34 cellular contexts compared by ENCODE assay signal in genomic region chr2:200829258-200829655, GRCh38. TPM values are rescaled to one million over a fixed set of nuclear protein-coding genes. Genes with fewer than 3 reads are reported as not detected.
A peak's percentile ranks its signal among the peaks of the same experiment; 100 is the strongest.
DNase-seq lines count a peak whose midpoint lies in the region; ATAC-seq, FAIRE-seq and TF ChIP-seq lines count a peak whose summit lies in the region.
"Had no signal": no experiment of that assay in that cellular context is flagged by ENCODE, and none has a peak within 500 bp of the region (broad histone marks: within the 10 kb centered on the region; RNA-seq: fewer than 3 reads in every experiment).

No MANE protein-coding gene starts in this region.

- H3K9ac ChIP-seq in HepG2 (ENCODE audit: insufficient read depth, low read depth, low read length) (no peak overlapping the region), Karpas-422 (ENCODE audit: low read length) (no peak overlapping the region)

- H3K36me3 ChIP-seq in HepG2 (replicated peaks in 1 of 2; ENCODE audit: control insufficient read depth in 1 of 2, insufficient read depth in 2 of 2, low read length in 2 of 2): no peaks in the 10 kb centered on the region
- H3K36me3 ChIP-seq in right lobe of liver: peaks cover 0 to 4% (median under 1%) of the 10 kb centered on the region in 4 donors
- no peaks in the 10 kb centered on the region for H3K36me3 ChIP-seq in Karpas-422 (ENCODE audit: insufficient read depth, low read length)
- peaks cover 0 to 11% (median 6%) of the 10 kb centered on the region in 4 donors for H3K36me3 ChIP-seq in esophagus muscularis mucosa
- H3K36me3 ChIP-seq in pancreas: no peaks in the 10 kb centered on the region
- H3K36me3 ChIP-seq: cardiac muscle cell, colonic mucosa, ovary had no signal

- TF ChIP-seq CTCF in HepG2 (CRISPR knock-in tag; IDR thresholded peaks at IDR 0.05): no peak
- no peak for TF ChIP-seq CTCF in right lobe of liver (IDR thresholded peaks at IDR 0.05)
- TF ChIP-seq CTCF in esophagus muscularis mucosa (IDR thresholded peaks at IDR 0.05): no peak
- no peak for TF ChIP-seq CTCF in pancreas (IDR thresholded peaks at IDR 0.05)

- no peaks in the 10 kb centered on the region for H3K9me2 ChIP-seq in Karpas-422 (replicated peaks; ENCODE audit: insufficient read depth, low read length)

- no TSS peak for BruUV-seq in HepG2 (replicated peaks; lab: Mats Ljungman, UMichigan)

- H2AFZ ChIP-seq in HepG2 (ENCODE audit: low read length): no peak overlapping the region
- no peak overlapping the region for H2AFZ ChIP-seq in Karpas-422 (ENCODE audit: low read length)

- TF ChIP-seq POLR2A in HepG2 (IDR thresholded peaks at IDR 0.05; ENCODE audit: insufficient read depth in 1 of 2, low read depth in 2 of 2, low read length in 2 of 2) (no peak), right lobe of liver (IDR thresholded peaks at IDR 0.05) (no peak), esophagus muscularis mucosa (IDR thresholded peaks at IDR 0.05; ENCODE audit: low read depth) (no peak)

- H3K9me3 ChIP-seq in HepG2 (ENCODE audit: low read length) (no peaks in the 10 kb centered on the region), right lobe of liver (no peaks in the 10 kb centered on the region), Karpas-422 (ENCODE audit: low read length) (no peaks in the 10 kb centered on the region), esophagus muscularis mucosa (no peaks in the 10 kb centered on the region), pancreas (no peaks in the 10 kb centered on the region)
- H3K9me3 ChIP-seq: BE2C, colonic mucosa, ovary, stomach had no signal

- WGBS in HepG2 (ENCODE audit: low lambda C conversion rate): 95% methylated on average over 2 of the region's 2 CpGs
- WGBS in right lobe of liver (ENCODE audit: insufficient coverage, low coverage, low lambda C conversion rate, missing lambda C conversion rate): 92% methylated on average over 2 of the region's 2 CpGs
- 90% methylated on average over 2 of the region's 2 CpGs for WGBS in esophagus muscularis mucosa
- WGBS in pancreas, 2 donors: 92 to 96% methylated on average over 2 of the region's 2 CpGs

- FAIRE-seq in HepG2 (lab: Jason Lieb, UNC): no peak
- FAIRE-seq in pancreas (lab: Jason Lieb, UNC): no peak
- FAIRE-seq: astrocyte, K562, RCC 7860, urothelium cell line had no signal

- H4K20me1 ChIP-seq in HepG2 (ENCODE audit: insufficient read depth, low read length) (no peaks in the 10 kb centered on the region), Karpas-422 (ENCODE audit: insufficient read depth, low read depth, low read length) (no peaks in the 10 kb centered on the region)

- H3K27me3 ChIP-seq in HepG2 (ENCODE audit: control insufficient read depth in 1 of 2, insufficient read depth in 2 of 2, low read length in 2 of 2) (no peaks in the 10 kb centered on the region), right lobe of liver (no peaks in the 10 kb centered on the region), Karpas-422 (ENCODE audit: low read length) (no peaks in the 10 kb centered on the region), esophagus muscularis mucosa (no peaks in the 10 kb centered on the region), pancreas (no peaks in the 10 kb centered on the region)
- H3K27me3 ChIP-seq: BE2C, cardiac muscle cell, colonic mucosa, ovary, stomach had no signal

- no peak overlapping the region for H3K4me2 ChIP-seq in HepG2 (ENCODE audit: low read depth, low read length)
- no peak overlapping the region for H3K4me2 ChIP-seq in Karpas-422 (ENCODE audit: low read depth, low read length, poor library complexity, severe bottlenecking)

- DNase-seq in HepG2 (ENCODE audit: low spot score): no peak
- DNase-seq in right lobe of liver: no peak
- peak; percentile 17 for DNase-seq in Karpas-422
- peak; percentile 12 for DNase-seq in esophagus muscularis mucosa (ENCODE audit: extremely low spot score)
- DNase-seq in pancreas: no peak
- DNase-seq in COLO668 (lab: John Stamatoyannopoulos, UW; ENCODE audit: unreplicated experiment): no peak
- no peak for DNase-seq in NOMO-1 (lab: John Stamatoyannopoulos, UW; ENCODE audit: unreplicated experiment in 2 of 2)
- DNase-seq: ACHN; activated CD4-positive, alpha-beta T cell treated with anti-CD3 and anti-CD28 coated beads for 4 hours; activated gamma-delta T cell treated with Interleukin-2 at 50 U/mL for 16 hours; activated naive CD8-positive, alpha-beta T cell treated with anti-CD3 and anti-CD28 coated beads, Interleukin-2, amount 50 U/mL, for 24 hours; BE2C; CD8-positive, alpha-beta memory T cell; effector CD4-positive, alpha-beta T cell; hypothalamus; NCI-H1105 treated with DMSO at 0.1 percent for 48 hours; NCI-H2081 treated with DMSO at 0.1 percent for 48 hours; NCI-H226; NCI-H526 treated with DMSO at 0.1 percent for 48 hours; ovary; retina; SIG-M5; stomach; SW 1271; T1000 had no signal

- H3K27ac ChIP-seq in HepG2 (ENCODE audit: extremely low read length, insufficient read depth, low read length) (no peak overlapping the region), right lobe of liver (no peak overlapping the region), Karpas-422 (ENCODE audit: low read length) (no peak overlapping the region), esophagus muscularis mucosa (replicated peaks in 1 of 4) (no peak overlapping the region), pancreas (no peak overlapping the region)
- H3K27ac ChIP-seq: cardiac muscle cell, colonic mucosa, epithelial cell of prostate, skin epidermis, stomach, VCaP had no signal

- in situ Hi-C loops in HepG2 (cut with HindIII; ENCODE audit: extremely low pct_ligation_motif_present, low pct_unique_long_range_greater_than_20kb): no loop called here

- H3K4me1 ChIP-seq in HepG2 (ENCODE audit: insufficient read depth, low read length) (no peaks in the 10 kb centered on the region), right lobe of liver (no peaks in the 10 kb centered on the region), Karpas-422 (ENCODE audit: low read length) (no peaks in the 10 kb centered on the region), esophagus muscularis mucosa (peaks cover 0 to 11% (median 3%) of the 10 kb centered on the region in 4 donors), pancreas (no peaks in the 10 kb centered on the region)
- H3K4me1 ChIP-seq: colonic mucosa had no signal

- H3K79me2 ChIP-seq in HepG2 (ENCODE audit: insufficient read depth, low read length): no peaks in the 10 kb centered on the region
- no peaks in the 10 kb centered on the region for H3K79me2 ChIP-seq in Karpas-422 (ENCODE audit: low read length)

- TF ChIP-seq EP300 in HepG2 (IDR thresholded peaks at IDR 0.05; ENCODE audit: low read depth in 2 of 2, low read length in 2 of 2): no peak
- no peak for TF ChIP-seq EP300 in HepG2 (CRISPR knock-in tag; IDR thresholded peaks at IDR 0.05; ENCODE audit: borderline replicate concordance)
- TF ChIP-seq EP300 in esophagus muscularis mucosa (IDR thresholded peaks at IDR 0.05): no peak

- intact Hi-C loops in HepG2 (cut with micrococcal nuclease; ENCODE audit: unreplicated experiment) (loop anchor here (5.0 kb wide), 1 partner anchor 33 kb away; the partner anchor contains the start of gene CLK1), right lobe of liver (cut with DNase I) (no loop called here), esophagus muscularis mucosa (cut with DNase I) (no loop called here), pancreas (cut with DNase I) (no loop called here)

- H3K4me3 ChIP-seq in HepG2 (replicated peaks in 1 of 3; ENCODE audit: insufficient read depth in 1 of 3, low read depth in 2 of 3, low read length in 3 of 3) (no peak overlapping the region), right lobe of liver (no peak overlapping the region), Karpas-422 (ENCODE audit: low read length) (no peak overlapping the region), esophagus muscularis mucosa (no peak overlapping the region), pancreas (no peak overlapping the region)
- H3K4me3 ChIP-seq: cardiac muscle cell, colonic mucosa, K562, ovary, skin epidermis, stomach had no signal

- POLR2A ChIA-PET in HepG2 (lab: Yijun Ruan, JAX): interaction anchor here (1.9 to 4.3 kb wide), 3 partner anchors 11 to 35 kb away, joined by 4 to 15 read pairs (median 14); partner anchors contain the start of gene CLK1

- ATAC-seq in HepG2: peak; percentile 8
- ATAC-seq in right lobe of liver: no peak
- no peak for ATAC-seq in pancreas
- ATAC-seq: activated naive CD8-positive, alpha-beta T cell treated with anti-CD3 and anti-CD28 coated beads, Interleukin-2, amount 50 U/mL, for 24 hours; K562 had no signal

- CTCF ChIA-PET in HepG2 (lab: Yijun Ruan, JAX; ENCODE audit: low intra/inter-chr PET ratio, low total read pairs): no interaction called here

- TF ChIP-seq RAD21 in HepG2 (CRISPR knock-in tag; IDR thresholded peaks at IDR 0.05): no peak

RNA-seq across cellular contexts. Expression of gene BZW1, which starts 17.5 kb away (rescaled TPM):
- total RNA-seq in HepG2 (2016; rRNA removed; fragmentation: Illumina TruSeq; extraction: Trizol): 384 and 709 TPM in 2 replicates
- total RNA-seq in HepG2 (2016; cell fraction: cytosol; rRNA removed; fragmentation: Illumina TruSeq; extraction: Trizol; ENCODE audit: low read depth): 49.4 and 52.0 TPM in 2 replicates
- 384 and 712 TPM in 2 replicates for total RNA-seq in HepG2 (2016; cell fraction: insoluble cytoplasmic fraction; rRNA removed; fragmentation: Illumina TruSeq; extraction: Trizol)
- total RNA-seq in HepG2 (2016; cell fraction: membrane; rRNA removed; fragmentation: Illumina TruSeq; extraction: Trizol): 128 and 149 TPM in 2 replicates
- 204 and 212 TPM in 2 replicates for total RNA-seq in HepG2 (2016; cell fraction: nucleus; rRNA removed; fragmentation: Illumina TruSeq; extraction: Trizol)
- 102 and 106 TPM in 2 replicates for polyA plus RNA-seq in HepG2 (2011; rRNA removed)
- polyA plus RNA-seq in HepG2 (2011; cell fraction: cytosol; rRNA removed): 66.0 and 86.9 TPM in 2 replicates
- 34.9 and 38.3 TPM in 2 replicates for polyA plus RNA-seq in HepG2 (2011; cell fraction: nucleus; rRNA removed)
- polyA plus RNA-seq in HepG2 (2012): 149 and 200 TPM in 2 replicates
- polyA plus RNA-seq in HepG2 (2016; cell fraction: cytosol; fragmentation: Illumina TruSeq; extraction: Trizol; ENCODE audit: low read depth): 39.8 and 47.1 TPM in 2 replicates
- polyA plus RNA-seq in HepG2 (2016; cell fraction: insoluble cytoplasmic fraction; fragmentation: Illumina TruSeq; extraction: Trizol; ENCODE audit: low read depth): 442 and 506 TPM in 2 replicates
- polyA plus RNA-seq in HepG2 (2016; cell fraction: membrane; fragmentation: Illumina TruSeq; extraction: Trizol; ENCODE audit: low read depth): 90.4 and 101 TPM in 2 replicates
- 131 and 143 TPM in 2 replicates for polyA plus RNA-seq in HepG2 (2016; cell fraction: nucleus; fragmentation: Illumina TruSeq; extraction: Trizol; ENCODE audit: insufficient read depth, low read depth)
- 198 and 668 TPM in 2 replicates for polyA minus RNA-seq in HepG2 (2011; rRNA and poly(A)+ RNA removed; ENCODE audit: low replicate concordance)
- polyA minus RNA-seq in HepG2 (2011; cell fraction: cytosol; rRNA and poly(A)+ RNA removed): 190 and 223 TPM in 2 replicates
- 207 and 220 TPM in 2 replicates for polyA minus RNA-seq in HepG2 (2011; cell fraction: nucleus; rRNA and poly(A)+ RNA removed)
- total RNA-seq in right lobe of liver: 100 to 1,000 TPM; 176 to 239 (median 210) TPM
- total RNA-seq in Karpas-422 (2014; rRNA removed; shearing (Covaris generic); ENCODE audit: low replicate concordance): 202 and 260 TPM in 2 replicates
- 100 to 1,000 TPM; 262 to 444 (median 376) TPM for total RNA-seq in esophagus muscularis mucosa
- total RNA-seq in pancreas: 10 to 100 TPM; 35.6 to 85.7 (median 60.1) TPM
- 10 to 100 TPM in 1 of 2 donors, 1 to 10 TPM in 1; 9.7 to 33.3 TPM for polyA plus RNA-seq in pancreas

RNA-seq across cellular contexts. Expression of gene CLK1, which starts 35.2 kb away (rescaled TPM):
- total RNA-seq in HepG2 (2016; rRNA removed; fragmentation: Illumina TruSeq; extraction: Trizol) (35.2 and 66.6 TPM in 2 replicates), right lobe of liver (10 to 100 TPM; 29.9 to 81.5 (median 36.7) TPM), esophagus muscularis mucosa (100 to 1,000 TPM in 3 of 4 donors, 10 to 100 TPM in 1; 94.3 to 177 (median 108) TPM), pancreas (10 to 100 TPM; 45.0 to 78.2 (median 59.5) TPM)
- total RNA-seq in HepG2 (2016; cell fraction: cytosol; rRNA removed; fragmentation: Illumina TruSeq; extraction: Trizol; ENCODE audit: low read depth): 24.5 and 24.8 TPM in 2 replicates
- total RNA-seq in HepG2 (2016; cell fraction: insoluble cytoplasmic fraction; rRNA removed; fragmentation: Illumina TruSeq; extraction: Trizol): 38.2 and 62.5 TPM in 2 replicates
- 27.1 and 28.3 TPM in 2 replicates for total RNA-seq in HepG2 (2016; cell fraction: membrane; rRNA removed; fragmentation: Illumina TruSeq; extraction: Trizol)
- total RNA-seq in HepG2 (2016; cell fraction: nucleus; rRNA removed; fragmentation: Illumina TruSeq; extraction: Trizol): 117 and 137 TPM in 2 replicates
- polyA plus RNA-seq in HepG2 (2011; rRNA removed) (82.4 and 101 TPM in 2 replicates), pancreas (100 to 1,000 TPM; 502 to 573 TPM)
- polyA plus RNA-seq in HepG2 (2011; cell fraction: cytosol; rRNA removed): 18.7 and 25.0 TPM in 2 replicates
- polyA plus RNA-seq in HepG2 (2011; cell fraction: nucleus; rRNA removed): 155 and 182 TPM in 2 replicates
- polyA plus RNA-seq in HepG2 (2012): 136 and 141 TPM in 2 replicates
- polyA plus RNA-seq in HepG2 (2016; cell fraction: cytosol; fragmentation: Illumina TruSeq; extraction: Trizol; ENCODE audit: low read depth): 8.7 and 11.4 TPM in 2 replicates
- 24.0 and 27.5 TPM in 2 replicates for polyA plus RNA-seq in HepG2 (2016; cell fraction: insoluble cytoplasmic fraction; fragmentation: Illumina TruSeq; extraction: Trizol; ENCODE audit: low read depth)
- 9.9 and 12.7 TPM in 2 replicates for polyA plus RNA-seq in HepG2 (2016; cell fraction: membrane; fragmentation: Illumina TruSeq; extraction: Trizol; ENCODE audit: low read depth)
- polyA plus RNA-seq in HepG2 (2016; cell fraction: nucleus; fragmentation: Illumina TruSeq; extraction: Trizol; ENCODE audit: insufficient read depth, low read depth): 168 and 170 TPM in 2 replicates
- polyA minus RNA-seq in HepG2 (2011; rRNA and poly(A)+ RNA removed; ENCODE audit: low replicate concordance): 12.6 and 13.7 TPM in 2 replicates
- 20.6 and 23.8 TPM in 2 replicates for polyA minus RNA-seq in HepG2 (2011; cell fraction: cytosol; rRNA and poly(A)+ RNA removed)
- 238 and 270 TPM in 2 replicates for polyA minus RNA-seq in HepG2 (2011; cell fraction: nucleus; rRNA and poly(A)+ RNA removed)
- total RNA-seq in Karpas-422 (2014; rRNA removed; shearing (Covaris generic); ENCODE audit: low replicate concordance): 54.7 and 119 TPM in 2 replicates

RNA-seq across cellular contexts. Expression of gene PPIL3, which starts 59.6 kb away (rescaled TPM):
- total RNA-seq in HepG2 (2016; rRNA removed; fragmentation: Illumina TruSeq; extraction: Trizol) (98.7 and 126 TPM in 2 replicates), right lobe of liver (10 to 100 TPM; 10.4 to 21.3 (median 16.2) TPM), esophagus muscularis mucosa (10 to 100 TPM in 3 of 4 donors, 1 to 10 TPM in 1; 6.9 to 16.3 (median 13.4) TPM), pancreas (10 to 100 TPM in 3 of 6 donors, 1 to 10 TPM in 3; 7.2 to 15.1 (median 10.7) TPM)
- 48.4 and 52.9 TPM in 2 replicates for total RNA-seq in HepG2 (2016; cell fraction: cytosol; rRNA removed; fragmentation: Illumina TruSeq; extraction: Trizol; ENCODE audit: low read depth)
- total RNA-seq in HepG2 (2016; cell fraction: insoluble cytoplasmic fraction; rRNA removed; fragmentation: Illumina TruSeq; extraction: Trizol): 84.1 and 125 TPM in 2 replicates
- total RNA-seq in HepG2 (2016; cell fraction: membrane; rRNA removed; fragmentation: Illumina TruSeq; extraction: Trizol): 78.2 and 94.7 TPM in 2 replicates
- total RNA-seq in HepG2 (2016; cell fraction: nucleus; rRNA removed; fragmentation: Illumina TruSeq; extraction: Trizol): 47.6 and 50.4 TPM in 2 replicates
- polyA plus RNA-seq in HepG2 (2011; rRNA removed) (81.8 and 107 TPM in 2 replicates), pancreas (10 to 100 TPM; 11.1 to 21.8 TPM)
- polyA plus RNA-seq in HepG2 (2011; cell fraction: cytosol; rRNA removed): 53.4 and 68.3 TPM in 2 replicates
- 46.2 and 54.3 TPM in 2 replicates for polyA plus RNA-seq in HepG2 (2011; cell fraction: nucleus; rRNA removed)
- 102 and 132 TPM in 2 replicates for polyA plus RNA-seq in HepG2 (2012)
- 46.7 and 53.3 TPM in 2 replicates for polyA plus RNA-seq in HepG2 (2016; cell fraction: cytosol; fragmentation: Illumina TruSeq; extraction: Trizol; ENCODE audit: low read depth)
- 143 and 147 TPM in 2 replicates for polyA plus RNA-seq in HepG2 (2016; cell fraction: insoluble cytoplasmic fraction; fragmentation: Illumina TruSeq; extraction: Trizol; ENCODE audit: low read depth)
- polyA plus RNA-seq in HepG2 (2016; cell fraction: membrane; fragmentation: Illumina TruSeq; extraction: Trizol; ENCODE audit: low read depth): 79.9 and 84.5 TPM in 2 replicates
- 90.6 and 109 TPM in 2 replicates for polyA plus RNA-seq in HepG2 (2016; cell fraction: nucleus; fragmentation: Illumina TruSeq; extraction: Trizol; ENCODE audit: insufficient read depth, low read depth)
- 13.9 and 16.0 TPM in 2 replicates for polyA minus RNA-seq in HepG2 (2011; rRNA and poly(A)+ RNA removed; ENCODE audit: low replicate concordance)
- 25.3 and 29.8 TPM in 2 replicates for polyA minus RNA-seq in HepG2 (2011; cell fraction: cytosol; rRNA and poly(A)+ RNA removed)
- 35.9 and 56.9 TPM in 2 replicates for polyA minus RNA-seq in HepG2 (2011; cell fraction: nucleus; rRNA and poly(A)+ RNA removed)
- total RNA-seq in Karpas-422 (2014; rRNA removed; shearing (Covaris generic); ENCODE audit: low replicate concordance): 38.2 and 96.6 TPM in 2 replicates

RNA-seq across cellular contexts. Expression of gene NIF3L1, which starts 59.9 kb away (rescaled TPM):
- total RNA-seq in HepG2 (2016; rRNA removed; fragmentation: Illumina TruSeq; extraction: Trizol) (67.9 and 98.5 TPM in 2 replicates), right lobe of liver (10 to 100 TPM in 4 of 6 experiments, 1 to 10 TPM in 2; 9.5 to 23.7 (median 11.3) TPM), esophagus muscularis mucosa (10 to 100 TPM; 11.8 to 21.1 (median 15.5) TPM), pancreas (10 to 100 TPM in 3 of 6 donors, 1 to 10 TPM in 3; 5.9 to 11.3 (median 8.4) TPM)
- total RNA-seq in HepG2 (2016; cell fraction: cytosol; rRNA removed; fragmentation: Illumina TruSeq; extraction: Trizol; ENCODE audit: low read depth): 23.3 and 24.5 TPM in 2 replicates
- total RNA-seq in HepG2 (2016; cell fraction: insoluble cytoplasmic fraction; rRNA removed; fragmentation: Illumina TruSeq; extraction: Trizol): 69.4 and 101 TPM in 2 replicates
- total RNA-seq in HepG2 (2016; cell fraction: membrane; rRNA removed; fragmentation: Illumina TruSeq; extraction: Trizol): 38.9 and 41.8 TPM in 2 replicates
- 33.1 and 39.6 TPM in 2 replicates for total RNA-seq in HepG2 (2016; cell fraction: nucleus; rRNA removed; fragmentation: Illumina TruSeq; extraction: Trizol)
- polyA plus RNA-seq in HepG2 (2011; rRNA removed) (55.1 and 75.2 TPM in 2 replicates), pancreas (10 to 100 TPM in 1 of 2 donors, 1 to 10 TPM in 1; 7.5 to 14.9 TPM)
- 54.9 and 60.1 TPM in 2 replicates for polyA plus RNA-seq in HepG2 (2011; cell fraction: cytosol; rRNA removed)
- 40.7 and 44.2 TPM in 2 replicates for polyA plus RNA-seq in HepG2 (2011; cell fraction: nucleus; rRNA removed)
- polyA plus RNA-seq in HepG2 (2012): 21.5 and 30.3 TPM in 2 replicates
- polyA plus RNA-seq in HepG2 (2016; cell fraction: cytosol; fragmentation: Illumina TruSeq; extraction: Trizol; ENCODE audit: low read depth): 8.6 and 9.7 TPM in 2 replicates
- polyA plus RNA-seq in HepG2 (2016; cell fraction: insoluble cytoplasmic fraction; fragmentation: Illumina TruSeq; extraction: Trizol; ENCODE audit: low read depth): 84.9 and 85.4 TPM in 2 replicates
- 16.6 and 16.7 TPM in 2 replicates for polyA plus RNA-seq in HepG2 (2016; cell fraction: membrane; fragmentation: Illumina TruSeq; extraction: Trizol; ENCODE audit: low read depth)
- polyA plus RNA-seq in HepG2 (2016; cell fraction: nucleus; fragmentation: Illumina TruSeq; extraction: Trizol; ENCODE audit: insufficient read depth, low read depth): 50.4 and 53.5 TPM in 2 replicates
- 57.1 and 72.0 TPM in 2 replicates for polyA minus RNA-seq in HepG2 (2011; rRNA and poly(A)+ RNA removed; ENCODE audit: low replicate concordance)
- 24.0 and 28.5 TPM in 2 replicates for polyA minus RNA-seq in HepG2 (2011; cell fraction: cytosol; rRNA and poly(A)+ RNA removed)
- polyA minus RNA-seq in HepG2 (2011; cell fraction: nucleus; rRNA and poly(A)+ RNA removed): 33.3 and 35.7 TPM in 2 replicates
- total RNA-seq in Karpas-422 (2014; rRNA removed; shearing (Covaris generic); ENCODE audit: low replicate concordance): 28.6 and 71.4 TPM in 2 replicates

Comparison
In these comparisons a context has a peak if more than half of its experiments do, and no peak if none do; other contexts are left out.
1. DNase-seq: peak in Karpas-422 (single experiment) and esophagus muscularis mucosa (single experiment); none in HepG2 (single experiment), right lobe of liver (0 of 3), pancreas (0 of 6), COLO668 (single experiment) and NOMO-1 (0 of 2).